8 cellular contexts compared by ENCODE assay signal in the genomic region with DNA sequence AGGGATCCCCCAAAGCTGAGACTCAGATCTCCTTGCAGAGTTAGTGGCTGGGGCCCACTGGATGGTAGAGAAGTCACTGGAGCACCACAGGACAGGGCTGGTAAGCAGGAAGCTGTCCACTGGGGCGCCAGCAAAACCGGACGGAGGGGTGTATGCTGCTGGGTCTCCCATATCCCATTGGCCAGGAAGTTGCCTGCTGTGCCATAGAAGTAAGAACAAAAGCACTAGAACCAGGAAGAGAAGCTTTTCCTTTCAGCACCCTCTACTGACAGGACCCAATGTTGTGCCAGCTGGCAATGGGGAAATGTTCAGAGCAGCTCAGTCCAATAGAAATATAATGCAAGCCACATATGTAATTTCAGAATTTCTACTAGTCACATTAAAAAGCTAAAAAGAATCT.
DNase-seq lines count a peak whose midpoint lies in the region; ATAC-seq, FAIRE-seq and TF ChIP-seq lines count a peak whose summit lies in the region.

No MANE protein-coding gene starts in this region.

- H3K4me2 ChIP-seq in GM23338: peak overlapping the region; percentile 10
- peak overlapping the region; percentile 33 for H3K4me2 ChIP-seq in neural progenitor cell

- DNase-seq in GM23338 (ENCODE audit: low spot score): peak; percentile 82
- peak; percentile 60 for DNase-seq in NCI-H345 (lab: John Stamatoyannopoulos, UW)
- DNase-seq in neural progenitor cell (ENCODE audit: low spot score): peak; percentile 57
- no peak for DNase-seq in RCC 7860 (ENCODE audit: low spot score)
- no peak for DNase-seq in T-helper 1 cell

- H3F3A ChIP-seq in GM23338 (replicated peaks; ENCODE audit: low read depth) (no peaks in the 10 kb centered on the region), neural progenitor cell (ENCODE audit: low read depth) (peaks cover 3% of the 10 kb centered on the region)

- FAIRE-seq in endometrium (lab: Jason Lieb, UNC): peak; percentile 4
- no peak for FAIRE-seq in RCC 7860 (lab: Jason Lieb, UNC)

- H3K4me1 Mint-ChIP-seq in GM23338 (peaks cover 67% of the 10 kb centered on the region), neural progenitor cell (peaks cover 61% of the 10 kb centered on the region)

- H3K36me3 ChIP-seq in GM23338 (ENCODE audit: insufficient read depth): no peaks in the 10 kb centered on the region
- no peaks in the 10 kb centered on the region for H3K36me3 ChIP-seq in neural progenitor cell

- H3K36me3 Mint-ChIP-seq in GM23338 (ENCODE audit: low read depth) (no peaks in the 10 kb centered on the region), neural progenitor cell (no peaks in the 10 kb centered on the region)

- TF ChIP-seq CTCF in GM23338 (conservative IDR thresholded peaks at IDR 0.05; ENCODE audit: low read depth in 2 of 2) (peak; percentile 34 to 71; a peak in 2 of 4 replicates), neural progenitor cell (IDR thresholded peaks at IDR 0.05) (peak; percentile 33)

- H2AFZ ChIP-seq in GM23338 (no peak overlapping the region), neural progenitor cell (replicated peaks) (no peak overlapping the region)

- H3K27ac Mint-ChIP-seq in GM23338: peak overlapping the region; percentile 51
- peak overlapping the region; percentile 85 for H3K27ac Mint-ChIP-seq in neural progenitor cell

- H3K9me2 ChIP-seq in GM23338 (ENCODE audit: insufficient read depth): peaks cover 7% of the 10 kb centered on the region; the same call in 1 of the 2 replicates

- no peaks in the 10 kb centered on the region for H3K27me3 Mint-ChIP-seq in GM23338 (ENCODE audit: insufficient read depth, low read depth, poor library complexity)
- peaks cover 7% of the 10 kb centered on the region for H3K27me3 Mint-ChIP-seq in neural progenitor cell (ENCODE audit: insufficient read depth, low read depth)

- H3K4me3 Mint-ChIP-seq in GM23338 (peak overlapping the region; percentile 43), neural progenitor cell (no peak overlapping the region)

- H3K27me3 ChIP-seq in GM23338 (ENCODE audit: insufficient read depth) (peaks cover 13% of the 10 kb centered on the region), neural progenitor cell (no peaks in the 10 kb centered on the region)

- H3K4me3 ChIP-seq in GM23338: 0 out of 2 replicates have a peak overlapping the region, but pooled peaks have one; percentile 14
- no peak overlapping the region for H3K4me3 ChIP-seq in neural progenitor cell

- H3K4me1 ChIP-seq in GM23338 (ENCODE audit: insufficient read depth) (peaks cover 52% of the 10 kb centered on the region), neural progenitor cell (peaks cover 33% of the 10 kb centered on the region)

- no peak overlapping the region for H3K9ac ChIP-seq in neural progenitor cell

- H3K9me3 ChIP-seq in neural progenitor cell (ENCODE audit: low read depth): no peaks in the 10 kb centered on the region

- H3K27ac ChIP-seq in GM23338 (ENCODE audit: low read depth) (no peak overlapping the region), neural progenitor cell (no peak overlapping the region)

- ATAC-seq in GM23338 (peak; percentile 94), HG02884 (IDR thresholded peaks at IDR 0.05; ENCODE audit: unreplicated experiment) (no peak), HG03097 (IDR thresholded peaks at IDR 0.05; ENCODE audit: low FRiP score, unreplicated experiment) (no peak)

- H4K20me1 ChIP-seq in GM23338 (replicated peaks; ENCODE audit: insufficient read depth) (no peaks in the 10 kb centered on the region; the same call in 1 of the 2 replicates), neural progenitor cell (ENCODE audit: low read depth) (peaks cover 15% of the 10 kb centered on the region)

- peaks cover 9% of the 10 kb centered on the region; the same call in 1 of the 2 replicates for H3K79me2 ChIP-seq in GM23338 (replicated peaks; ENCODE audit: insufficient read depth)
- H3K79me2 ChIP-seq in neural progenitor cell (ENCODE audit: low read depth): peaks cover 13% of the 10 kb centered on the region

- H3K9me3 Mint-ChIP-seq in GM23338 (no peaks in the 10 kb centered on the region), neural progenitor cell (no peaks in the 10 kb centered on the region)

TF ChIP-seq in GM23338, 12 proteins besides CTCF, POLR2A, EP300 and RAD21:
- TF ChIP-seq NANOG (IDR thresholded peaks at IDR 0.05; ENCODE audit: borderline replicate concordance): no peak; the same call in 1 of the 2 replicates
- TF ChIP-seq STAT1 (IDR thresholded peaks at IDR 0.05; ENCODE audit: unreplicated experiment): no peak
- TF ChIP-seq ZNF462 (CRISPR knock-in tag; IDR thresholded peaks at IDR 0.05): peak; percentile 86
- peak; percentile 90 for TF ChIP-seq ETS1 (IDR thresholded peaks at IDR 0.05)

Comparison
In these comparisons a context has a peak if more than half of its experiments do, and no peak if none do; other contexts are left out.
1. DNase-seq: peak in GM23338 (single experiment), NCI-H345 (single experiment) and neural progenitor cell (single experiment); none in RCC 7860 (single experiment) and T-helper 1 cell (0 of 5).